ENCODE assay signal across 8 cellular contexts in the genomic region with DNA sequence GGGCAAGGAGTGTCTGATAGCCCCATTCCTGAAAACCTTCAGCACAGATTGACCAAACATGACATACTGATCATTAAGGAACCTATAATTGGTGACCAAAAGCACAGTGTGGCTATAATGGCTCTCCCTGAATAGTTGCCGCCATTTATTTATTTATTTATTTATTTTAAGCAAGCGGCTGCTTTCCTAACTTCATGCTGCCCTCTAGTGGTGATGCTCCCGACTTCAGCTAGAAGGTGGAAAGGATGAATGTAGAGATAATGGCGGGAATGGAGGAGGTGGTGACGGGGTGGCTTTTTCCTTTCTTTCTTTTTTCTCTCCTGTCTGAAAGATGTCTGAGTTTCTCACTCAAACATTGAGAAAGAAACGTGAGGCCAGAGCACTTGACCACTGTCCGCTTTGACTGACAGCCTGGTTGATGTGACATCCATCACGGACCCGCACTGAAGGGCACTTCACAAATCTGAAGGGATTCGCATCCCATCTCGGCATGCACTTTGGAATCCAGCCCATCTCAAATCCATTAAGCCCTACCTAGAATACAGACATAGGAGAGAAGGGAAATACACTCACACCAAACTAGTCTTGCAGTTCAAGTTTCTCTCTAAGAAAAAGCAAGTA.
DNase-seq lines count a peak whose midpoint lies in the region; ATAC-seq and TF ChIP-seq lines count a peak whose summit lies in the region.

No MANE protein-coding gene starts in this region.

- BruUV-seq in Calu3 (replicated peaks; lab: Mats Ljungman, UMichigan), result no TSS peak
- no TSS peak for BruUV-seq in PC-9 (replicated peaks; lab: Mats Ljungman, UMichigan)

- DNase-seq in Calu3, result peak; percentile 85
- peak; percentile 49 to 67 for DNase-seq in PC-9
- peak; percentile 73 for DNase-seq in activated naive CD4-positive, alpha-beta T cell treated with anti-CD3 and anti-CD28 coated beads for 36 hours
- peak; percentile 49 to 94 (median 80) for DNase-seq in head of caudate nucleus
- DNase-seq in posterior vena cava (ENCODE audit: low spot score), result peak; percentile 88
- DNase-seq in effector CD4-positive, alpha-beta T cell, result no peak

- no peaks in the 10 kb centered on the region for H4K20me1 ChIP-seq in PC-9 (ENCODE audit: insufficient read depth)

- peaks cover 8% of the 10 kb centered on the region for H3K27me3 Mint-ChIP-seq in Calu3 (ENCODE audit: unreplicated experiment)
- H3K27me3 Mint-ChIP-seq in activated naive CD4-positive, alpha-beta T cell treated with anti-CD3 and anti-CD28 coated beads for 36 hours (ENCODE audit: low read depth), result peaks cover 8% of the 10 kb centered on the region

- H3K4me2 ChIP-seq in PC-9, result no peak overlapping the region

- no peak overlapping the region for H3K27ac Mint-ChIP-seq in Calu3 (ENCODE audit: unreplicated experiment)
- no peak overlapping the region for H3K27ac Mint-ChIP-seq in activated naive CD4-positive, alpha-beta T cell treated with anti-CD3 and anti-CD28 coated beads for 36 hours

- H3K4me3 ChIP-seq in PC-9, result no peak overlapping the region

- no peaks in the 10 kb centered on the region for H3K36me3 Mint-ChIP-seq in Calu3 (ENCODE audit: insufficient read depth, unreplicated experiment)
- no peaks in the 10 kb centered on the region for H3K36me3 Mint-ChIP-seq in activated naive CD4-positive, alpha-beta T cell treated with anti-CD3 and anti-CD28 coated beads for 36 hours (ENCODE audit: low read depth)

- no peaks in the 10 kb centered on the region for H3K4me1 ChIP-seq in PC-9 (replicated peaks; ENCODE audit: insufficient read depth)

- no peak overlapping the region for H3K27ac ChIP-seq in PC-9

- no peaks in the 10 kb centered on the region for H3K27me3 ChIP-seq in PC-9 (ENCODE audit: insufficient read depth, low read depth)

- no peak overlapping the region for H3K4me3 Mint-ChIP-seq in Calu3 (ENCODE audit: low read depth, unreplicated experiment)
- H3K4me3 Mint-ChIP-seq in activated naive CD4-positive, alpha-beta T cell treated with anti-CD3 and anti-CD28 coated beads for 36 hours, result no peak overlapping the region

- no peaks in the 10 kb centered on the region for H3K9me3 Mint-ChIP-seq in Calu3 (ENCODE audit: low read depth, unreplicated experiment)
- H3K9me3 Mint-ChIP-seq in activated naive CD4-positive, alpha-beta T cell treated with anti-CD3 and anti-CD28 coated beads for 36 hours, result no peaks in the 10 kb centered on the region

- intact Hi-C loops in Calu3 (cut with micrococcal nuclease; ENCODE audit: unreplicated experiment) (loop anchor here (2.0 to 10.0 kb wide), 4 partner anchors 437 to 1360 kb away; a partner anchor contains a TSS), PC-9 (cut with micrococcal nuclease; ENCODE audit: unreplicated experiment) (loop anchor here (2.0 to 5.0 kb wide), 3 partner anchors 245 to 1149 kb away; no protein-coding TSS in a partner anchor), head of caudate nucleus (cut with DNase I) (no loop called here), posterior vena cava (cut with DNase I) (loop anchor here in 1 of 2 donors (5.0 to 10.0 kb wide), 2 partner anchors 243 to 1150 kb away; no protein-coding TSS in a partner anchor)
- intact Hi-C loops in activated naive CD4-positive, alpha-beta T cell treated with anti-CD3 and anti-CD28 coated beads for 36 hours (cut with micrococcal nuclease), result loop anchor here (10.0 kb wide), 1 partner anchor 437 kb away; no protein-coding TSS in a partner anchor

- H3F3A ChIP-seq in PC-9 (ENCODE audit: insufficient read depth, low read depth), result no peaks in the 10 kb centered on the region

- no peaks in the 10 kb centered on the region for H3K9me3 ChIP-seq in PC-9 (ENCODE audit: insufficient read depth, low read depth)

- no peaks in the 10 kb centered on the region for H3K79me2 ChIP-seq in PC-9 (ENCODE audit: low read depth)

- no peaks in the 10 kb centered on the region for H3K9me2 ChIP-seq in PC-9 (ENCODE audit: insufficient read depth)

- CTCF ChIA-PET in Calu3 (lab: Charles Lee), result interaction anchor here (1.0 kb wide), 2 partner anchors 438 to 511 kb away, joined by 3 to 4 read pairs; no protein-coding TSS in a partner anchor
- CTCF ChIA-PET in PC-9 (lab: Charles Lee), result interaction anchor here (0.6 kb wide), 1 partner anchor 356 kb away, joined by 3 read pairs; no protein-coding TSS in a partner anchor
- CTCF ChIA-PET in activated naive CD4-positive, alpha-beta T cell treated with anti-CD3 and anti-CD28 coated beads for 36 hours (lab: Charles Lee), result no interaction called here

- POLR2A ChIA-PET in PC-9 (lab: Charles Lee; ENCODE audit: unreplicated experiment), result no interaction called here

- ATAC-seq in GM21423 (IDR thresholded peaks at IDR 0.05; ENCODE audit: unreplicated experiment), result peak; percentile 70

- H3K4me1 Mint-ChIP-seq in Calu3 (ENCODE audit: low read depth, unreplicated experiment), result no peaks in the 10 kb centered on the region
- H3K4me1 Mint-ChIP-seq in activated naive CD4-positive, alpha-beta T cell treated with anti-CD3 and anti-CD28 coated beads for 36 hours (ENCODE audit: low read depth), result no peaks in the 10 kb centered on the region

- TF ChIP-seq CTCF in Calu3 (IDR thresholded peaks at IDR 0.05; ENCODE audit: unreplicated experiment) (peak; percentile 73), LNCAP (IDR thresholded peaks at IDR 0.05) (peak; percentile 74), PC-9 (conservative IDR thresholded peaks at IDR 0.05) (peak; percentile 90)

- H2AFZ ChIP-seq in PC-9, result no peak overlapping the region

- no peaks in the 10 kb centered on the region for H3K36me3 ChIP-seq in PC-9 (ENCODE audit: low read depth)
